In the genomic region with DNA sequence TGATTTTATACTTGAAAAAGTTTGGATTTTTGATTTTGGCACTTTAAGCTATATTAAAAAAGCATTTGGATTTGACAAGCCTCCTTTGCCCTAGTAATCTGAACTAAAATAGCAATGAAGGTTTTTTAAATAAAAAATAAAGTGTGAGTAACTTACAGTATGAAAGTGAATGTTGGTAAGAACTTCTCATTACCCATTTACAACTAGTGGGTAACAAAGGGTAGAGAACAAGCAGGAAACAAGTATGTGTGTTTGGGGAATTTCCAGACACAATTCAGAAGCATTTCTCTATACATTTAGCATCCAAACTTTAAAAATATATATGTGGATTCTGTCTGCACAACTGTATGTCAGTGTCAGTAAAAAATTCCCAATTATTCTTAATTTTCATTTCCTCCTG, we compare ENCODE assay signal across 8 cellular contexts. TPM values are rescaled to one million over a fixed set of nuclear protein-coding genes. Genes with fewer than 3 reads are reported as not detected.
DNase-seq lines count a peak whose midpoint lies in the region; ATAC-seq and TF ChIP-seq lines count a peak whose summit lies in the region.
"Had no signal": no experiment of that assay in that cellular context is flagged by ENCODE, and none has a peak within 500 bp of the region (broad histone marks: within the 10 kb centered on the region; RNA-seq: fewer than 3 reads in every experiment).

No MANE protein-coding gene starts in this region.

- DNase-seq in choroid plexus epithelial cell (ENCODE audit: low read depth) (no peak), neural progenitor cell (ENCODE audit: low spot score) (no peak), NOMO-1 treated with DMSO at 0.1 percent for 48 hours (lab: John Stamatoyannopoulos, UW; ENCODE audit: unreplicated experiment) (no peak), NCI-H1930 (lab: John Stamatoyannopoulos, UW) (no peak), NCI-H146 treated with DMSO at 0.1 percent for 48 hours (lab: John Stamatoyannopoulos, UW; ENCODE audit: unreplicated experiment) (no peak)
- DNase-seq: midbrain had no signal

- H3K36me3 Mint-ChIP-seq in neural progenitor cell: peaks cover 3% of the 10 kb centered on the region

- no peak overlapping the region for H2AFZ ChIP-seq in neural progenitor cell (replicated peaks)

- H3K36me3 ChIP-seq in HUES6 (ENCODE audit: control insufficient read depth, insufficient read depth, low read length) (peaks cover under 1% of the 10 kb centered on the region; the same call in 1 of the 2 replicates), neural progenitor cell (no peaks in the 10 kb centered on the region)

- no peak overlapping the region for H3K4me3 Mint-ChIP-seq in neural progenitor cell

- H3K4me2 ChIP-seq in neural progenitor cell: peak overlapping the region; percentile 77

- H3K4me3 ChIP-seq in HUES6 (ENCODE audit: low read depth, low read length) (peak overlapping the region; percentile 85), choroid plexus epithelial cell (ENCODE audit: low read depth, low read length) (peak overlapping the region; percentile 41), neural progenitor cell (peak overlapping the region; percentile 75)

- H3K27ac ChIP-seq in HUES6 (ENCODE audit: low read depth, low read length) (peak overlapping the region; percentile 67), neural progenitor cell (no peak overlapping the region)

- H3K27me3 ChIP-seq in HUES6 (ENCODE audit: control insufficient read depth, insufficient read depth, low read length): no peaks in the 10 kb centered on the region
- H3K27me3 ChIP-seq in neural progenitor cell: no peaks in the 10 kb centered on the region

- no peak overlapping the region for H3K27ac Mint-ChIP-seq in neural progenitor cell

- H3K79me2 ChIP-seq in neural progenitor cell (ENCODE audit: low read depth): peaks cover 87% of the 10 kb centered on the region

- H3K4me1 ChIP-seq in HUES6 (ENCODE audit: control insufficient read depth, insufficient read depth, low read length) (peaks cover 38% of the 10 kb centered on the region), neural progenitor cell (peaks cover 44% of the 10 kb centered on the region)

- H4K20me1 ChIP-seq in neural progenitor cell (ENCODE audit: low read depth): peaks cover 20% of the 10 kb centered on the region

- no peaks in the 10 kb centered on the region for H3K9me3 ChIP-seq in HUES6 (ENCODE audit: control insufficient read depth, insufficient read depth, low read depth, low read length)
- no peaks in the 10 kb centered on the region for H3K9me3 ChIP-seq in neural progenitor cell (ENCODE audit: low read depth)

- peak; percentile 12 for ATAC-seq in GM18502 (IDR thresholded peaks at IDR 0.05; ENCODE audit: poor library complexity, unreplicated experiment)

- H3K27me3 Mint-ChIP-seq in neural progenitor cell (ENCODE audit: insufficient read depth, low read depth): no peaks in the 10 kb centered on the region

- H3K9ac ChIP-seq in HUES6 (ENCODE audit: low read length): peak overlapping the region; percentile 34
- H3K9ac ChIP-seq in neural progenitor cell: peak overlapping the region; percentile 46

- TF ChIP-seq CTCF in choroid plexus epithelial cell (conservative IDR thresholded peaks at IDR 0.05; ENCODE audit: low read depth, low read length): no peak
- no peak for TF ChIP-seq CTCF in neural progenitor cell (IDR thresholded peaks at IDR 0.05)

- peaks cover 13% of the 10 kb centered on the region for H3K4me1 Mint-ChIP-seq in neural progenitor cell

- H3F3A ChIP-seq in neural progenitor cell (ENCODE audit: low read depth): peaks cover 11% of the 10 kb centered on the region

- H3K9me3 Mint-ChIP-seq in neural progenitor cell: no peaks in the 10 kb centered on the region

RNA-seq across cellular contexts. Expression of a gene that starts 2.9 kb away (rescaled TPM):
- 61.2 and 86.0 TPM in 2 replicates for total RNA-seq in neural progenitor cell (ENCODE audit: low replicate concordance)

RNA-seq across cellular contexts. Expression of a gene that starts 38.0 kb away (rescaled TPM):
- total RNA-seq in neural progenitor cell (ENCODE audit: low replicate concordance): 146 and 330 TPM in 2 replicates
